8 cellular contexts compared by ENCODE assay signal in the genomic region with DNA sequence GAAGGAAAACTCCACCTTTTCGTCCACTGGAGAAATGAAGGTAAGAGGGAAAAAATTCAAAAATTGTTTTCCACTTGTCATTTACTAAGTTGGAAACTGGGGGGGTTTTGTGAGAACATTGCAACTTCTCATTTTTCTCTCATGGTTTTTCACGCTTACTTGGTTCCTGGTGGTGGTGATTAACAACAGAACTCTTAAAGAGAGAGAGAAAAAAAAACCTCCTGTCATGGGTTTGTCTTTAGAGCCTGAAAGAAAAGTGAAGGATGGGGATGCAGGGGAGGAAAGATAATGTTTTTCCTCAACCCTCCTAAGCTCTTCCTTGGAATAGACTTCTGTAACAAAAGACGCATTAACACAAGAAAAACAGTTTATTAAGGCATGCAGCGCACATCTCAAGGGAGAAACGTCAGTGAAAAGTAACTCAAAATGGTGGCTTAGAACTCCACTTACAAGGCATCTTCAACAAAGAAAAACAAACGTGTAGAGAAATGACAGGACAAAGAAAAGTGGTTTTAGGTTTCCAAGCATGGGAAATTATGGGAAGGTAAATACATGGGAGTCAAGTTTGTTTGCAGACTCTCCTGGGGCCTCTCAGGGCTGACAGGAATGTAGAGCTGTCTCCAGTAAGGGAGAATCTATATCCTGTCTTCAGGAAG.
A peak's percentile ranks its signal among the peaks of the same experiment; 100 is the strongest.
DNase-seq lines count a peak whose midpoint lies in the region; ATAC-seq and TF ChIP-seq lines count a peak whose summit lies in the region.

No MANE protein-coding gene starts in this region.

- DNase-seq in GM06990 (ENCODE audit: extremely low read depth, insufficient read length): peak; percentile 77
- DNase-seq in KBM-7: peak; percentile 69
- no peak for DNase-seq in ascending aorta (ENCODE audit: low spot score in 2 of 2)
- no peak for DNase-seq in SKM-1 treated with dmso at 0.1 percent for 144 hours (lab: John Stamatoyannopoulos, UW; ENCODE audit: unreplicated experiment)
- no peak for DNase-seq in naive thymus-derived CD4-positive, alpha-beta T cell

- no peak for TF ChIP-seq CTCF in GM06990 (IDR thresholded peaks at IDR 0.05; ENCODE audit: insufficient read depth, low read length, poor library complexity, severe bottlenecking)
- TF ChIP-seq CTCF in ascending aorta (IDR thresholded peaks at IDR 0.05): no peak

- intact Hi-C loops in ascending aorta (cut with DNase I): no loop called here
- intact Hi-C loops in naive thymus-derived CD4-positive, alpha-beta T cell (cut with micrococcal nuclease): no loop called here

- POLR2A ChIA-PET in naive thymus-derived CD4-positive, alpha-beta T cell (lab: Charles Lee): no interaction called here

- peaks cover 0 to 23% (median 8%) of the 10 kb centered on the region in 11 donors for H3K9me3 Mint-ChIP-seq in naive thymus-derived CD4-positive, alpha-beta T cell

- peak overlapping the region in 1 of 10 donors; percentile 10 for H3K4me3 Mint-ChIP-seq in naive thymus-derived CD4-positive, alpha-beta T cell

- H3K4me3 ChIP-seq in GM06990 (replicated peaks; ENCODE audit: low read depth, low read length) (peak overlapping the region; percentile 38), iPS-15b (ENCODE audit: low read depth, low read length) (no peak overlapping the region), ascending aorta (no peak overlapping the region)
- no peak overlapping the region for H3K4me3 ChIP-seq in naive thymus-derived CD4-positive, alpha-beta T cell (ENCODE audit: low read length)

- H3K36me3 ChIP-seq in GM06990 (ENCODE audit: control insufficient read depth, insufficient read depth, low read length) (no peaks in the 10 kb centered on the region), iPS-15b (ENCODE audit: control insufficient read depth, insufficient read depth, low read length) (no peaks in the 10 kb centered on the region), ascending aorta (no peaks in the 10 kb centered on the region)
- H3K36me3 ChIP-seq in naive thymus-derived CD4-positive, alpha-beta T cell (ENCODE audit: control insufficient read depth in 2 of 3, insufficient read depth in 3 of 3, low read length in 3 of 3): no peaks in the 10 kb centered on the region

- in situ Hi-C loops in KBM-7 (cut with MboI; ENCODE audit: low pct_unique_long_range_greater_than_20kb, low sequenced_read_pairs): no loop called here

- no peak overlapping the region for H3K27ac ChIP-seq in ascending aorta
- no peak overlapping the region for H3K27ac ChIP-seq in naive thymus-derived CD4-positive, alpha-beta T cell (ENCODE audit: low read depth, low read length)

- CTCF ChIA-PET in naive thymus-derived CD4-positive, alpha-beta T cell (lab: Charles Lee): no interaction called here

- no peaks in the 10 kb centered on the region for H3K27me3 Mint-ChIP-seq in naive thymus-derived CD4-positive, alpha-beta T cell

- H3K36me3 Mint-ChIP-seq in naive thymus-derived CD4-positive, alpha-beta T cell: peaks cover 0 to 4% (median 0%) of the 10 kb centered on the region in 5 donors

- H3K4me1 ChIP-seq in iPS-15b (ENCODE audit: control insufficient read depth, insufficient read depth, low read length) (peaks cover 19% of the 10 kb centered on the region), ascending aorta (no peaks in the 10 kb centered on the region)
- no peaks in the 10 kb centered on the region for H3K4me1 ChIP-seq in naive thymus-derived CD4-positive, alpha-beta T cell (ENCODE audit: control insufficient read depth in 2 of 2, insufficient read depth in 2 of 2, low read length in 2 of 2)

- peaks cover 0 to 8% (median 0%) of the 10 kb centered on the region in 7 donors for H3K4me1 Mint-ChIP-seq in naive thymus-derived CD4-positive, alpha-beta T cell

- H3K27me3 ChIP-seq in GM06990 (replicated peaks; ENCODE audit: control insufficient read depth, insufficient read depth, low read length) (no peaks in the 10 kb centered on the region), iPS-15b (ENCODE audit: control insufficient read depth, insufficient read depth, low read length) (peaks cover 10% of the 10 kb centered on the region), ascending aorta (no peaks in the 10 kb centered on the region)
- H3K27me3 ChIP-seq in naive thymus-derived CD4-positive, alpha-beta T cell (ENCODE audit: control insufficient read depth in 2 of 2, insufficient read depth in 2 of 2, low read length in 2 of 2): no peaks in the 10 kb centered on the region

- peak overlapping the region; percentile 0 for H3K9ac ChIP-seq in iPS-15b (ENCODE audit: low read depth, low read length)

- peak; percentile 39 for ATAC-seq in GM21723 (IDR thresholded peaks at IDR 0.05; ENCODE audit: unreplicated experiment)
- ATAC-seq in esophagus mucosa: no peak
- no peak for ATAC-seq in naive thymus-derived CD4-positive, alpha-beta T cell

- H3K9me3 ChIP-seq in iPS-15b (ENCODE audit: control insufficient read depth, insufficient read depth, low read length) (no peaks in the 10 kb centered on the region), ascending aorta (no peaks in the 10 kb centered on the region)
- H3K9me3 ChIP-seq in naive thymus-derived CD4-positive, alpha-beta T cell (ENCODE audit: control insufficient read depth in 2 of 3, low read length in 3 of 3): no peaks in the 10 kb centered on the region

- H3K27ac Mint-ChIP-seq in naive thymus-derived CD4-positive, alpha-beta T cell: peak overlapping the region in 2 of 9 donors; percentile 14 to 18

Comparison
In these comparisons a context has a peak if more than half of its experiments do, and no peak if none do; other contexts are left out.
1. DNase-seq: peak in GM06990 (single experiment) and KBM-7 (single experiment); none in ascending aorta (0 of 2), SKM-1 treated with dmso at 0.1 percent for 144 hours (single experiment) and naive thymus-derived CD4-positive, alpha-beta T cell (0 of 9).